Comparison of ENCODE assay signal across 12 cellular contexts in genomic region chr4:7757501-7758443, GRCh38.
A peak's percentile ranks its signal among the peaks of the same experiment; 100 is the strongest.
DNase-seq lines count a peak whose midpoint lies in the region; ATAC-seq and TF ChIP-seq lines count a peak whose summit lies in the region.
"Had no signal": no experiment of that assay in that cellular context is flagged by ENCODE, and none has a peak within 500 bp of the region (broad histone marks: within the 10 kb centered on the region; RNA-seq: fewer than 3 reads in every experiment).

No MANE protein-coding gene starts in this region.

- no peaks in the 10 kb centered on the region for H4K20me1 ChIP-seq in hepatocyte (ENCODE audit: insufficient read depth, poor library complexity, severe bottlenecking)

- no peak overlapping the region for H3K4me2 ChIP-seq in hepatocyte

- TF ChIP-seq POLR2A in spleen (IDR thresholded peaks at IDR 0.05), result no peak

- no peak for ATAC-seq in HG03159 (IDR thresholded peaks at IDR 0.05; ENCODE audit: unreplicated experiment)

- no peak overlapping the region for H3K4me3 Mint-ChIP-seq in activated naive CD4-positive, alpha-beta T cell treated with anti-CD3 and anti-CD28 coated beads for 36 hours
- H3K4me3 Mint-ChIP-seq in activated CD4-positive, alpha-beta memory T cell treated with anti-CD3 and anti-CD28 coated beads, Interleukin-2, amount 10 ng/mL, durations not matched to agents 7 days and 5 days, result no peak overlapping the region

- no peaks in the 10 kb centered on the region for H3K9me3 Mint-ChIP-seq in activated naive CD4-positive, alpha-beta T cell treated with anti-CD3 and anti-CD28 coated beads for 36 hours
- no peaks in the 10 kb centered on the region for H3K9me3 Mint-ChIP-seq in activated CD4-positive, alpha-beta memory T cell treated with anti-CD3 and anti-CD28 coated beads, Interleukin-2, amount 10 ng/mL, durations not matched to agents 7 days and 5 days

- H3K9me2 ChIP-seq in hepatocyte (replicated peaks; ENCODE audit: insufficient read depth), result no peaks in the 10 kb centered on the region

- CTCF ChIA-PET in activated naive CD4-positive, alpha-beta T cell treated with anti-CD3 and anti-CD28 coated beads for 36 hours (lab: Charles Lee), result interaction anchor here (1.2 to 6.2 kb wide), 3 partner anchors 8 to 230 kb away, joined by 3 to 77 read pairs (median 4); no protein-coding TSS in a partner anchor
- CTCF ChIA-PET in activated CD4-positive, alpha-beta memory T cell treated with anti-CD3 and anti-CD28 coated beads, Interleukin-2, amount 10 ng/mL, durations not matched to agents 7 days and 5 days (lab: Charles Lee), result no interaction called here

- H3K27ac ChIP-seq in hepatocyte, result no peak overlapping the region
- H3K27ac ChIP-seq in spleen, result no peak overlapping the region

- H3K27ac Mint-ChIP-seq in activated naive CD4-positive, alpha-beta T cell treated with anti-CD3 and anti-CD28 coated beads for 36 hours, result peak overlapping the region; percentile 63
- peak overlapping the region; percentile 84 for H3K27ac Mint-ChIP-seq in activated CD4-positive, alpha-beta memory T cell treated with anti-CD3 and anti-CD28 coated beads, Interleukin-2, amount 10 ng/mL, durations not matched to agents 7 days and 5 days

- 55% methylated on average over 22 of the region's 22 CpGs for WGBS in hepatocyte (ENCODE audit: low lambda C conversion rate, missing lambda C conversion rate)
- WGBS in spleen, 5 donors, result 57 to 77% (median 71%) methylated on average over 17 to 22 of the region's 22 CpGs

- TF ChIP-seq CTCF in hepatocyte (IDR thresholded peaks at IDR 0.05; ENCODE audit: poor library complexity) (no peak), spleen (IDR thresholded peaks at IDR 0.05 in 8 of 11, conservative IDR thresholded peaks at IDR 0.05 in 3 of 11) (no peak)

- H3K9me3 ChIP-seq in hepatocyte (ENCODE audit: low read depth), result no peaks in the 10 kb centered on the region
- no peaks in the 10 kb centered on the region for H3K9me3 ChIP-seq in spleen

- H3K27me3 Mint-ChIP-seq in activated naive CD4-positive, alpha-beta T cell treated with anti-CD3 and anti-CD28 coated beads for 36 hours (ENCODE audit: low read depth), result no peaks in the 10 kb centered on the region
- no peaks in the 10 kb centered on the region for H3K27me3 Mint-ChIP-seq in activated CD4-positive, alpha-beta memory T cell treated with anti-CD3 and anti-CD28 coated beads, Interleukin-2, amount 10 ng/mL, durations not matched to agents 7 days and 5 days

- H3K79me2 ChIP-seq in hepatocyte, result no peaks in the 10 kb centered on the region

- peaks cover 3% of the 10 kb centered on the region for H3K36me3 Mint-ChIP-seq in activated naive CD4-positive, alpha-beta T cell treated with anti-CD3 and anti-CD28 coated beads for 36 hours (ENCODE audit: low read depth)
- H3K36me3 Mint-ChIP-seq in activated CD4-positive, alpha-beta memory T cell treated with anti-CD3 and anti-CD28 coated beads, Interleukin-2, amount 10 ng/mL, durations not matched to agents 7 days and 5 days (ENCODE audit: low read depth), result no peaks in the 10 kb centered on the region

- H2AFZ ChIP-seq in hepatocyte, result no peak overlapping the region

- no peaks in the 10 kb centered on the region for H3K36me3 ChIP-seq in hepatocyte (replicated peaks; ENCODE audit: insufficient read depth, low read depth)
- H3K36me3 ChIP-seq in spleen, result peaks cover 0 to 20% (median 1%) of the 10 kb centered on the region in 6 donors

- no peak for DNase-seq in activated naive CD4-positive, alpha-beta T cell treated with anti-CD3 and anti-CD28 coated beads for 36 hours
- no peak for DNase-seq in activated naive CD4-positive, alpha-beta T cell treated with anti-CD3 and anti-CD28 coated beads, Interleukin-2, amount 50 U/mL, for 16 hours
- no peak for DNase-seq in activated CD4-positive, alpha-beta memory T cell treated with anti-CD3 and anti-CD28 coated beads, Interleukin-2, amount 10 ng/mL, durations not matched to agents 7 days and 5 days
- DNase-seq in hepatocyte (ENCODE audit: low spot score) (peak; percentile 16), spleen (peak; percentile 58), NAMALWA (ENCODE audit: low spot score) (no peak), NCI-H345 (lab: John Stamatoyannopoulos, UW) (no peak)
- DNase-seq: activated gamma-delta T cell treated with Interleukin-2 at 50 U/mL for 16 hours, cerebellar nuclear complex, Kasumi-1, NCI-H2029 treated with DMSO at 0.1 percent for 48 hours had no signal

- H3K27me3 ChIP-seq in hepatocyte (no peaks in the 10 kb centered on the region), spleen (replicated peaks in 1 of 7) (no peaks in the 10 kb centered on the region)

- peaks cover 39% of the 10 kb centered on the region for H3K4me1 Mint-ChIP-seq in activated naive CD4-positive, alpha-beta T cell treated with anti-CD3 and anti-CD28 coated beads for 36 hours (ENCODE audit: low read depth)
- peaks cover 36% of the 10 kb centered on the region for H3K4me1 Mint-ChIP-seq in activated CD4-positive, alpha-beta memory T cell treated with anti-CD3 and anti-CD28 coated beads, Interleukin-2, amount 10 ng/mL, durations not matched to agents 7 days and 5 days

- intact Hi-C loops in activated naive CD4-positive, alpha-beta T cell treated with anti-CD3 and anti-CD28 coated beads for 36 hours (cut with micrococcal nuclease), result loop anchor here (2.0 kb wide), 1 partner anchor 23 kb away; no protein-coding TSS in a partner anchor
- intact Hi-C loops in spleen (cut with DNase I; ENCODE audit: low total_unique reads), result no loop called here

- POLR2A ChIA-PET in activated CD4-positive, alpha-beta memory T cell treated with anti-CD3 and anti-CD28 coated beads, Interleukin-2, amount 10 ng/mL, durations not matched to agents 7 days and 5 days (lab: Charles Lee), result interaction anchor here (1.2 kb wide), 1 partner anchor 44 kb away, joined by 3 read pairs; no protein-coding TSS in a partner anchor

- H3K4me1 ChIP-seq in hepatocyte (ENCODE audit: insufficient read depth), result no peaks in the 10 kb centered on the region
- peaks cover 0 to 46% (median 25%) of the 10 kb centered on the region in 6 donors for H3K4me1 ChIP-seq in spleen

- no peak overlapping the region for H3K4me3 ChIP-seq in hepatocyte
- no peak overlapping the region for H3K4me3 ChIP-seq in spleen

Comparison
In these comparisons a context has a peak if more than half of its experiments do, and no peak if none do; other contexts are left out.
1. DNase-seq: peak in hepatocyte (single experiment) and spleen (single experiment); none in activated naive CD4-positive, alpha-beta T cell treated with anti-CD3 and anti-CD28 coated beads for 36 hours (single experiment), activated naive CD4-positive, alpha-beta T cell treated with anti-CD3 and anti-CD28 coated beads, Interleukin-2, amount 50 U/mL, for 16 hours (single experiment), activated CD4-positive, alpha-beta memory T cell treated with anti-CD3 and anti-CD28 coated beads, Interleukin-2, amount 10 ng/mL, durations not matched to agents 7 days and 5 days (single experiment), NAMALWA (single experiment) and NCI-H345 (single experiment).